In genomic region chr3:179613807-179614206, GRCh38 we compare ENCODE assay signal across 17 cellular contexts. TPM values are rescaled to one million over a fixed set of nuclear protein-coding genes. Genes with fewer than 3 reads are reported as not detected.
DNase-seq lines count a peak whose midpoint lies in the region; ATAC-seq and TF ChIP-seq lines count a peak whose summit lies in the region.
"Had no signal": no experiment of that assay in that cellular context is flagged by ENCODE, and none has a peak within 500 bp of the region (broad histone marks: within the 10 kb centered on the region; RNA-seq: fewer than 3 reads in every experiment).

No MANE protein-coding gene starts in this region.

- H3K4me1 ChIP-seq in left lung, result peaks cover 5 to 10% of the 10 kb centered on the region in 2 donors
- no peaks in the 10 kb centered on the region for H3K4me1 ChIP-seq in psoas muscle
- H3K4me1 ChIP-seq: colonic mucosa had no signal

- in situ Hi-C loops in brain microvascular endothelial cell (cut with HindIII; ENCODE audit: low pct_ligation_motif_present, low sequenced_read_pairs), result no loop called here

- ATAC-seq in left lung (peak; percentile 77), psoas muscle (no peak), HG02852 (IDR thresholded peaks at IDR 0.05; ENCODE audit: unreplicated experiment) (no peak)
- ATAC-seq: activated CD4-positive, CD25-positive, alpha-beta regulatory T cell treated with anti-CD3 and anti-CD28 coated beads, Interleukin-2, amount 50 U/mL, for 24 hours; HCT116 had no signal

- H3K9me3 ChIP-seq in left lung (no peaks in the 10 kb centered on the region), psoas muscle (no peaks in the 10 kb centered on the region)
- H3K9me3 ChIP-seq: colonic mucosa, esophagus squamous epithelium had no signal

- H3K27me3 ChIP-seq in brain microvascular endothelial cell (replicated peaks), result no peaks in the 10 kb centered on the region
- no peaks in the 10 kb centered on the region for H3K27me3 ChIP-seq in left lung
- H3K27me3 ChIP-seq in psoas muscle (ENCODE audit: insufficient read depth in 3 of 3, low read length in 2 of 3), result no peaks in the 10 kb centered on the region
- H3K27me3 ChIP-seq: colonic mucosa, esophagus squamous epithelium had no signal

- DNase-seq in AG08396 (ENCODE audit: low spot score) (peak; percentile 12), LHCN-M2 (ENCODE audit: low read depth) (peak; percentile 45), brain microvascular endothelial cell (peak; percentile 34), left lung (no peak), psoas muscle (no peak), T-helper 2 cell (no peak)
- DNase-seq in activated naive CD4-positive, alpha-beta T cell (lab: John Stamatoyannopoulos, UW), result no peak
- DNase-seq: activated naive CD8-positive, alpha-beta T cell treated with anti-CD3 and anti-CD28 coated beads, Interleukin-2, amount 10 ng/mL, durations not matched to agents 7 days and 5 days; colonic mucosa; DMS 273 treated with DMSO at 0.1 percent for 48 hours; esophagus squamous epithelium; midbrain; NCI-H446 treated with DMSO at 0.1 percent for 48 hours; occipital lobe had no signal

- H3K36me3 ChIP-seq in brain microvascular endothelial cell (replicated peaks) (no peaks in the 10 kb centered on the region), left lung (peaks cover 3 to 23% of the 10 kb centered on the region in 2 donors), psoas muscle (ENCODE audit: insufficient read depth in 1 of 2, low read depth in 1 of 2) (peaks cover 3 to 75% of the 10 kb centered on the region in 2 donors)
- H3K36me3 ChIP-seq: colonic mucosa had no signal

- TF ChIP-seq CTCF in brain microvascular endothelial cell (IDR thresholded peaks at IDR 0.05; ENCODE audit: low read depth, low read length, missing control alignments) (no peak), left lung (IDR thresholded peaks at IDR 0.05) (no peak), psoas muscle (IDR thresholded peaks at IDR 0.05) (no peak)

- WGBS in psoas muscle, 3 donors, result 56 to 71% (median 57%) methylated on average over 2 of the region's 2 CpGs

- intact Hi-C loops in left lung (cut with DNase I), result no loop called here
- intact Hi-C loops in psoas muscle (cut with DNase I), result no loop called here

- H3K4me3 ChIP-seq in brain microvascular endothelial cell (ENCODE audit: low read depth, low read length) (no peak overlapping the region), left lung (no peak overlapping the region), psoas muscle (no peak overlapping the region)
- H3K4me3 ChIP-seq: colonic mucosa, esophagus squamous epithelium had no signal

- H3K27ac ChIP-seq in brain microvascular endothelial cell, result peak overlapping the region; percentile 51
- H3K27ac ChIP-seq in left lung, result no peak overlapping the region
- H3K27ac ChIP-seq in psoas muscle, result no peak overlapping the region
- H3K27ac ChIP-seq: colonic mucosa, esophagus squamous epithelium had no signal

RNA-seq across cellular contexts. Expression of gene NDUFB5, which starts 9.2 kb away (rescaled TPM):
- 110 and 117 TPM in 2 replicates for total RNA-seq in LHCN-M2 (2014; rRNA removed)
- polyA plus RNA-seq in LHCN-M2 (2012), result 46.4 TPM
- total RNA-seq in left lung, result 100 to 1,000 TPM in 1 of 2 donors, 10 to 100 TPM in 1; 79.1 to 111 TPM
- 100 to 1,000 TPM; 161 to 233 (median 206) TPM for total RNA-seq in psoas muscle
- polyA plus RNA-seq in psoas muscle, result 100 to 1,000 TPM; 147 to 261 (median 181) TPM

RNA-seq across cellular contexts. Expression of gene MRPL47, which starts 9.4 kb away (rescaled TPM):
- 33.8 and 41.8 TPM in 2 replicates for total RNA-seq in LHCN-M2 (2014; rRNA removed)
- 43.4 TPM for polyA plus RNA-seq in LHCN-M2 (2012)
- 10 to 100 TPM; 27.7 to 33.4 TPM for total RNA-seq in left lung
- total RNA-seq in psoas muscle, result 10 to 100 TPM; 29.4 to 62.6 (median 38.8) TPM
- polyA plus RNA-seq in psoas muscle, result 100 to 1,000 TPM in 1 of 3 donors, 10 to 100 TPM in 2; 63.2 to 108 (median 87.5) TPM

RNA-seq across cellular contexts. Expression of gene USP13, which starts 39.0 kb away (rescaled TPM):
- total RNA-seq in LHCN-M2 (2014; rRNA removed) (11.1 and 16.5 TPM in 2 replicates), left lung (10 to 100 TPM; 16.3 to 23.8 TPM), psoas muscle (100 to 1,000 TPM; 175 to 324 (median 269) TPM)
- polyA plus RNA-seq in LHCN-M2 (2012), result 8.2 TPM
- 10 to 100 TPM; 16.1 to 96.0 (median 86.2) TPM for polyA plus RNA-seq in psoas muscle

RNA-seq across cellular contexts. Expression of gene ACTL6A, which starts 51.1 kb away (rescaled TPM):
- 171 and 199 TPM in 2 replicates for total RNA-seq in LHCN-M2 (2014; rRNA removed)
- polyA plus RNA-seq in LHCN-M2 (2012), result 58.4 TPM
- total RNA-seq in left lung, result 10 to 100 TPM; 33.6 to 43.8 TPM
- total RNA-seq in psoas muscle, result 10 to 100 TPM; 10.2 to 12.6 (median 11.0) TPM
- polyA plus RNA-seq in psoas muscle, result 10 to 100 TPM; 13.5 to 22.5 (median 14.9) TPM

Comparison
In these comparisons a context has a peak if more than half of its experiments do, and no peak if none do; other contexts are left out.
1. DNase-seq: peak in AG08396 (single experiment), LHCN-M2 (single experiment) and brain microvascular endothelial cell (single experiment); none in left lung (0 of 2), psoas muscle (0 of 2), T-helper 2 cell (0 of 5) and activated naive CD4-positive, alpha-beta T cell (0 of 4).
2. RNA of gene USP13, which starts 39.0 kb away (total RNA-seq): 175 to 324 TPM in psoas muscle; 16.3 to 23.8 TPM in left lung and 11.1 to 16.5 TPM in LHCN-M2; every median in the first group is over 4 times any median in the second.